In genomic region chr9:136140966-136141365, GRCh38 we compare ENCODE assay signal across 23 cellular contexts. TPM values are rescaled to one million over a fixed set of nuclear protein-coding genes. Genes with fewer than 3 reads are reported as not detected.
DNase-seq lines count a peak whose midpoint lies in the region; ATAC-seq lines count a peak whose summit lies in the region.
"Had no signal": no experiment of that assay in that cellular context is flagged by ENCODE, and none has a peak within 500 bp of the region (broad histone marks: within the 10 kb centered on the region; RNA-seq: fewer than 3 reads in every experiment).

No MANE protein-coding gene starts in this region.

- H3K4me3 Mint-ChIP-seq in stimulated activated naive CD8-positive, alpha-beta T cell treated with anti-CD3 and anti-CD28 coated beads, Interleukin-15, amount 100 ng/mL, for 72 hours = no peak overlapping the region
- H3K4me3 Mint-ChIP-seq: naive thymus-derived CD8-positive, alpha-beta T cell; stimulated activated naive CD8-positive, alpha-beta T cell treated with anti-CD3 and anti-CD28 coated beads, Interleukin-15, Interleukin-2, amounts not matched to agents 100 ng/mL and 50 ng/mL, for 24 hours; T-helper 2 cell treated with Interferon-gamma antibody and Interleukin-4, amounts not matched to agents 5 μg/mL and 100 μg/mL, for 36 hours had no signal

- H3K4me1 Mint-ChIP-seq in stimulated activated naive CD8-positive, alpha-beta T cell treated with anti-CD3 and anti-CD28 coated beads, Interleukin-15, amount 100 ng/mL, for 72 hours = no peaks in the 10 kb centered on the region
- H3K4me1 Mint-ChIP-seq: naive thymus-derived CD8-positive, alpha-beta T cell had no signal

- ATAC-seq in left cardiac atrium = peak; percentile 38 to 58
- no peak for ATAC-seq in stimulated activated naive CD8-positive, alpha-beta T cell treated with anti-CD3 and anti-CD28 coated beads, Interleukin-15, amount 100 ng/mL, for 72 hours
- ATAC-seq: gastroesophageal sphincter; HepG2; naive thymus-derived CD8-positive, alpha-beta T cell; SK-N-SH treated with all-trans-retinoic acid at 6 μM for 48 hours had no signal

- DNase-seq in NCI-H1417 (lab: John Stamatoyannopoulos, UW) = peak in 2 of 3 experiments; percentile 22 to 75
- no peak for DNase-seq in NCI-H1417 treated with DMSO at 0.1 percent for 48 hours (lab: John Stamatoyannopoulos, UW)
- DNase-seq in NCI-H510A (lab: John Stamatoyannopoulos, UW) = peak; percentile 92
- peak; percentile 60 for DNase-seq in left cardiac atrium
- peak; percentile 24 for DNase-seq in superior temporal gyrus (ENCODE audit: extremely low spot score)
- DNase-seq in substantia nigra (lab: John Stamatoyannopoulos, UW) = no peak
- DNase-seq in stimulated activated naive CD8-positive, alpha-beta T cell treated with anti-CD3 and anti-CD28 coated beads, Interleukin-15, amount 100 ng/mL, for 72 hours = no peak
- DNase-seq in stimulated activated CD4-positive, alpha-beta T cell treated with anti-CD3 and anti-CD28 coated beads, Interleukin-4, amount 100 ng/mL, for 4 hours = no peak
- DNase-seq: activated CD4-positive, alpha-beta T cell treated with anti-CD3 and anti-CD28 coated beads, Interleukin-2, amount 50 U/mL, for 4 hours; activated gamma-delta T cell treated with Interleukin-2 at 50 U/mL for 16 hours; caudate nucleus; kidney glomerular epithelial cell; naive thymus-derived CD8-positive, alpha-beta T cell; Peyer's patch; posterior cingulate gyrus; upper lobe of left lung; WERI-Rb-1 had no signal

- H3K27ac ChIP-seq in substantia nigra (ENCODE audit: low read depth, low read length, poor library complexity, severe bottlenecking) = no peak overlapping the region
- H3K27ac ChIP-seq: gastroesophageal sphincter, Peyer's patch, skin epidermis, upper lobe of left lung, WERI-Rb-1 had no signal

- H3K27ac Mint-ChIP-seq in stimulated activated naive CD8-positive, alpha-beta T cell treated with anti-CD3 and anti-CD28 coated beads, Interleukin-15, amount 100 ng/mL, for 72 hours = no peak overlapping the region
- H3K27ac Mint-ChIP-seq: stimulated activated naive CD8-positive, alpha-beta T cell treated with anti-CD3 and anti-CD28 coated beads, Interleukin-15, Interleukin-2, amounts not matched to agents 100 ng/mL and 50 ng/mL, for 24 hours; T-helper 2 cell treated with Interferon-gamma antibody and Interleukin-4, amounts not matched to agents 5 μg/mL and 100 μg/mL, for 36 hours had no signal

- no peaks in the 10 kb centered on the region for H3K9me3 Mint-ChIP-seq in stimulated activated naive CD8-positive, alpha-beta T cell treated with anti-CD3 and anti-CD28 coated beads, Interleukin-15, amount 100 ng/mL, for 72 hours
- H3K9me3 Mint-ChIP-seq: naive thymus-derived CD8-positive, alpha-beta T cell; stimulated activated naive CD8-positive, alpha-beta T cell treated with anti-CD3 and anti-CD28 coated beads, Interleukin-15, Interleukin-2, amounts not matched to agents 100 ng/mL and 50 ng/mL, for 24 hours; T-helper 2 cell treated with Interferon-gamma antibody and Interleukin-4, amounts not matched to agents 5 μg/mL and 100 μg/mL, for 36 hours had no signal

- peaks cover 42% of the 10 kb centered on the region for H3K27me3 Mint-ChIP-seq in stimulated activated naive CD8-positive, alpha-beta T cell treated with anti-CD3 and anti-CD28 coated beads, Interleukin-15, amount 100 ng/mL, for 72 hours

- intact Hi-C loops in left cardiac atrium (cut with DNase I) = loop anchor here in 1 of 2 donors (5.0 to 10.0 kb wide), 2 partner anchors 56 to 141 kb away; no protein-coding TSS in a partner anchor

RNA-seq across cellular contexts. Expression of gene TMEM250, which starts 22.3 kb away (rescaled TPM):
- 10 to 100 TPM; 21.6 to 23.4 TPM for total RNA-seq in left cardiac atrium

RNA-seq across cellular contexts. Expression of gene NACC2, which starts 45.9 kb away (rescaled TPM):
- 10 to 100 TPM; 28.6 to 38.5 TPM for total RNA-seq in left cardiac atrium

Comparison
In these comparisons a context has a peak if more than half of its experiments do, and no peak if none do; other contexts are left out.
1. DNase-seq: peak in NCI-H1417 (2 of 3), NCI-H510A (single experiment), left cardiac atrium (single experiment) and superior temporal gyrus (single experiment); none in NCI-H1417 treated with DMSO at 0.1 percent for 48 hours (single experiment), substantia nigra (0 of 49), stimulated activated naive CD8-positive, alpha-beta T cell treated with anti-CD3 and anti-CD28 coated beads, Interleukin-15, amount 100 ng/mL, for 72 hours (0 of 2) and stimulated activated CD4-positive, alpha-beta T cell treated with anti-CD3 and anti-CD28 coated beads, Interleukin-4, amount 100 ng/mL, for 4 hours (0 of 2).